ENCODE assay signal across 8 cellular contexts in genomic region chr22:36510966-36511881, GRCh38. TPM values are rescaled to one million over a fixed set of nuclear protein-coding genes. Genes with fewer than 3 reads are reported as not detected.
DNase-seq lines count a peak whose midpoint lies in the region; ATAC-seq and TF ChIP-seq lines count a peak whose summit lies in the region.

No MANE protein-coding gene starts in this region.

- intact Hi-C loops in gastrocnemius medialis (cut with DNase I; ENCODE audit: low total_unique reads) = no loop called here
- intact Hi-C loops in activated T-helper 2 cell treated with anti-CD3 and anti-CD28 coated beads, Interferon-gamma antibody, Interleukin-2, Interleukin-4, amounts not matched to agents 10 μg/mL and 5 μg/mL and 100 μg/mL, durations not matched to agents 14 hours and 24 hours and 36 hours (cut with micrococcal nuclease) = no loop called here

- peaks cover 7% of the 10 kb centered on the region for H3K4me1 Mint-ChIP-seq in activated T-cell treated with anti-CD3 and anti-CD28 coated beads, Interleukin-2, amount 50 U/mL, for 4 hours (ENCODE audit: low read depth)
- peaks cover 5% of the 10 kb centered on the region for H3K4me1 Mint-ChIP-seq in activated T-helper 2 cell treated with anti-CD3 and anti-CD28 coated beads, Interferon-gamma antibody, Interleukin-2, Interleukin-4, amounts not matched to agents 10 μg/mL and 5 μg/mL and 100 μg/mL, durations not matched to agents 14 hours and 24 hours and 36 hours (ENCODE audit: low read depth)

- TF ChIP-seq CTCF in 22Rv1 (IDR thresholded peaks at IDR 0.05) (peak; percentile 74), gastrocnemius medialis (IDR thresholded peaks at IDR 0.05 in 4 of 5, conservative IDR thresholded peaks at IDR 0.05 in 1 of 5) (peak in 2 of 5 experiments; percentile 33 to 44)

- peaks cover 5 to 9% of the 10 kb centered on the region in 2 donors for H3K4me1 ChIP-seq in gastrocnemius medialis

- no peak for ATAC-seq in activated T-cell treated with anti-CD3 and anti-CD28 coated beads, Interleukin-2, amount 50 U/mL, for 4 hours
- no peak for ATAC-seq in gastrocnemius medialis

- in situ Hi-C loops in gastrocnemius medialis (cut with MboI; ENCODE audit: low sequenced_read_pairs in 4 of 4) = no loop called here

- H3K9me3 ChIP-seq in gastrocnemius medialis = no peaks in the 10 kb centered on the region

- no peak overlapping the region for H3K4me3 Mint-ChIP-seq in activated T-cell treated with anti-CD3 and anti-CD28 coated beads, Interleukin-2, amount 50 U/mL, for 4 hours
- H3K4me3 Mint-ChIP-seq in activated T-helper 2 cell treated with anti-CD3 and anti-CD28 coated beads, Interferon-gamma antibody, Interleukin-2, Interleukin-4, amounts not matched to agents 10 μg/mL and 5 μg/mL and 100 μg/mL, durations not matched to agents 14 hours and 24 hours and 36 hours (ENCODE audit: low read depth) = no peak overlapping the region

- H3K27me3 Mint-ChIP-seq in activated T-cell treated with anti-CD3 and anti-CD28 coated beads, Interleukin-2, amount 50 U/mL, for 4 hours (ENCODE audit: low read depth) = no peaks in the 10 kb centered on the region
- H3K27me3 Mint-ChIP-seq in activated T-helper 2 cell treated with anti-CD3 and anti-CD28 coated beads, Interferon-gamma antibody, Interleukin-2, Interleukin-4, amounts not matched to agents 10 μg/mL and 5 μg/mL and 100 μg/mL, durations not matched to agents 14 hours and 24 hours and 36 hours (ENCODE audit: low read depth) = no peaks in the 10 kb centered on the region

- H3K27me3 ChIP-seq in gastrocnemius medialis = no peaks in the 10 kb centered on the region

- peaks cover 0 to 60% of the 10 kb centered on the region in 2 donors for H3K36me3 ChIP-seq in gastrocnemius medialis

- peak; percentile 56 for DNase-seq in Daoy (ENCODE audit: low read depth)
- DNase-seq in NCI-H1694 (lab: John Stamatoyannopoulos, UW) = peak; percentile 34
- DNase-seq in activated T-cell treated with anti-CD3 and anti-CD28 coated beads, Interleukin-2, amount 50 U/mL, for 4 hours = peak; percentile 24
- peak; percentile 25 for DNase-seq in foreskin melanocyte
- peak in 1 of 2 donors; percentile 23 for DNase-seq in gastrocnemius medialis
- DNase-seq in ureter (ENCODE audit: low spot score) = no peak
- DNase-seq in activated T-helper 2 cell treated with anti-CD3 and anti-CD28 coated beads, Interferon-gamma antibody, Interleukin-2, Interleukin-4, amounts not matched to agents 10 μg/mL and 5 μg/mL and 100 μg/mL, durations not matched to agents 14 hours and 24 hours and 36 hours (ENCODE audit: low spot score) = no peak

- no peak overlapping the region for H3K4me3 ChIP-seq in gastrocnemius medialis

- no peak for TF ChIP-seq POLR2A in gastrocnemius medialis (IDR thresholded peaks at IDR 0.05)

- peaks cover 44% of the 10 kb centered on the region for H3K36me3 Mint-ChIP-seq in activated T-cell treated with anti-CD3 and anti-CD28 coated beads, Interleukin-2, amount 50 U/mL, for 4 hours (ENCODE audit: insufficient read depth)
- peaks cover 57% of the 10 kb centered on the region for H3K36me3 Mint-ChIP-seq in activated T-helper 2 cell treated with anti-CD3 and anti-CD28 coated beads, Interferon-gamma antibody, Interleukin-2, Interleukin-4, amounts not matched to agents 10 μg/mL and 5 μg/mL and 100 μg/mL, durations not matched to agents 14 hours and 24 hours and 36 hours (ENCODE audit: low read depth)

- H3K27ac ChIP-seq in 22Rv1 = no peak overlapping the region
- peak overlapping the region in 3 of 4 donors; percentile 58 to 66 (median 61) for H3K27ac ChIP-seq in gastrocnemius medialis

- no peaks in the 10 kb centered on the region for H3K9me3 Mint-ChIP-seq in activated T-cell treated with anti-CD3 and anti-CD28 coated beads, Interleukin-2, amount 50 U/mL, for 4 hours
- no peaks in the 10 kb centered on the region for H3K9me3 Mint-ChIP-seq in activated T-helper 2 cell treated with anti-CD3 and anti-CD28 coated beads, Interferon-gamma antibody, Interleukin-2, Interleukin-4, amounts not matched to agents 10 μg/mL and 5 μg/mL and 100 μg/mL, durations not matched to agents 14 hours and 24 hours and 36 hours

- no peak overlapping the region for H3K27ac Mint-ChIP-seq in activated T-helper 2 cell treated with anti-CD3 and anti-CD28 coated beads, Interferon-gamma antibody, Interleukin-2, Interleukin-4, amounts not matched to agents 10 μg/mL and 5 μg/mL and 100 μg/mL, durations not matched to agents 14 hours and 24 hours and 36 hours

RNA-seq across cellular contexts. Expression of gene FOXRED2, which starts 4.4 kb away (rescaled TPM):
- 3.6 and 4.5 TPM in 2 replicates for total RNA-seq in Daoy (2014; rRNA removed; shearing (Covaris generic))
- total RNA-seq in activated T-cell treated with anti-CD3 and anti-CD28 coated beads, Interleukin-2, amount 50 U/mL, for 4 hours = 10 to 100 TPM; 28.0 to 38.0 (median 36.5) TPM
- total RNA-seq in gastrocnemius medialis = 10 to 100 TPM in 1 of 4 donors, 1 to 10 TPM in 3; 2.6 to 13.6 (median 5.1) TPM
- 15.3 TPM for total RNA-seq in ureter
- total RNA-seq in activated T-helper 2 cell treated with anti-CD3 and anti-CD28 coated beads, Interferon-gamma antibody, Interleukin-2, Interleukin-4, amounts not matched to agents 10 μg/mL and 5 μg/mL and 100 μg/mL, durations not matched to agents 14 hours and 24 hours and 36 hours = 17.6 and 21.0 TPM in 2 replicates

RNA-seq across cellular contexts. Expression of gene EIF3D, which starts 17.7 kb away (rescaled TPM):
- 519 and 532 TPM in 2 replicates for total RNA-seq in Daoy (2014; rRNA removed; shearing (Covaris generic))
- 100 to 1,000 TPM; 375 to 392 (median 385) TPM for total RNA-seq in activated T-cell treated with anti-CD3 and anti-CD28 coated beads, Interleukin-2, amount 50 U/mL, for 4 hours
- 100 to 1,000 TPM; 208 to 319 (median 290) TPM for total RNA-seq in gastrocnemius medialis
- 169 TPM for total RNA-seq in ureter
- total RNA-seq in activated T-helper 2 cell treated with anti-CD3 and anti-CD28 coated beads, Interferon-gamma antibody, Interleukin-2, Interleukin-4, amounts not matched to agents 10 μg/mL and 5 μg/mL and 100 μg/mL, durations not matched to agents 14 hours and 24 hours and 36 hours = 300 and 316 TPM in 2 replicates

RNA-seq across cellular contexts. Expression of gene TXN2, which starts 29.8 kb away (rescaled TPM):
- 13.8 and 17.0 TPM in 2 replicates for total RNA-seq in Daoy (2014; rRNA removed; shearing (Covaris generic))
- 100 to 1,000 TPM; 108 to 114 (median 113) TPM for total RNA-seq in activated T-cell treated with anti-CD3 and anti-CD28 coated beads, Interleukin-2, amount 50 U/mL, for 4 hours
- total RNA-seq in gastrocnemius medialis (100 to 1,000 TPM in 1 of 4 donors, 10 to 100 TPM in 3; 64.9 to 122 (median 86.0) TPM), ureter (88.2 TPM)
- 94.0 and 95.1 TPM in 2 replicates for total RNA-seq in activated T-helper 2 cell treated with anti-CD3 and anti-CD28 coated beads, Interferon-gamma antibody, Interleukin-2, Interleukin-4, amounts not matched to agents 10 μg/mL and 5 μg/mL and 100 μg/mL, durations not matched to agents 14 hours and 24 hours and 36 hours

Comparison
In these comparisons a context has a peak if more than half of its experiments do, and no peak if none do; other contexts are left out.
1. DNase-seq: peak in Daoy (single experiment), NCI-H1694 (single experiment), activated T-cell treated with anti-CD3 and anti-CD28 coated beads, Interleukin-2, amount 50 U/mL, for 4 hours (single experiment) and foreskin melanocyte (single experiment); none in ureter (single experiment) and activated T-helper 2 cell treated with anti-CD3 and anti-CD28 coated beads, Interferon-gamma antibody, Interleukin-2, Interleukin-4, amounts not matched to agents 10 μg/mL and 5 μg/mL and 100 μg/mL, durations not matched to agents 14 hours and 24 hours and 36 hours (single experiment).